ENCODE assay signal across 27 cellular contexts in genomic region chr10:504806-505205, GRCh38.
"Had no signal": no experiment of that assay in that cellular context is flagged by ENCODE, and none has a peak within 500 bp of the region (broad histone marks: within the 10 kb centered on the region; RNA-seq: fewer than 3 reads in every experiment).

No MANE protein-coding gene starts in this region.

- H3K4me2 ChIP-seq: neural progenitor cell had no signal

- H3K4me3 ChIP-seq: esophagus squamous epithelium, lower lobe of right lung, neural progenitor cell, psoas muscle, skin epidermis, stomach, thyroid gland, uterus had no signal

- H3K36me3 ChIP-seq: lower lobe of right lung, neural progenitor cell, thyroid gland, uterus had no signal

- H3K9me3 ChIP-seq: esophagus squamous epithelium, lower lobe of right lung, psoas muscle, stomach, thyroid gland, uterus had no signal

- H3K27me3 ChIP-seq: esophagus squamous epithelium, neural progenitor cell, stomach, thyroid gland, uterus had no signal

- H3K9me3 Mint-ChIP-seq: effector memory CD8-positive, alpha-beta T cell; natural killer cell; neural progenitor cell had no signal

- H3K27ac ChIP-seq: esophagus squamous epithelium, lower lobe of right lung, neural progenitor cell, parathyroid adenoma, psoas muscle, skin epidermis, stomach, thyroid gland, uterus had no signal

- H3K4me3 Mint-ChIP-seq: effector memory CD8-positive, alpha-beta T cell; immature natural killer cell; natural killer cell; neural progenitor cell had no signal

- H2AFZ ChIP-seq: neural progenitor cell, parathyroid adenoma had no signal

- H3K36me3 Mint-ChIP-seq: immature natural killer cell, natural killer cell had no signal

- H3K27ac Mint-ChIP-seq: effector memory CD8-positive, alpha-beta T cell; immature natural killer cell; natural killer cell; neural progenitor cell had no signal

- DNase-seq: cerebellar nuclear complex; cortex of kidney; effector memory CD8-positive, alpha-beta T cell; erythroblast; esophagus squamous epithelium; foreskin melanocyte; hypothalamus; immature natural killer cell; islet precursor cell; kidney glomerular epithelial cell; left ventricle myocardium superior; lower lobe of right lung; natural killer cell; stimulated activated CD4-positive, alpha-beta T cell treated with anti-CD3 and anti-CD28 coated beads, Interleukin-1b, Interleukin-23, amount 100 ng/mL, for 48 hours; stimulated activated CD4-positive, alpha-beta T cell treated with anti-CD3 and anti-CD28 coated beads, Interleukin-4, amount 100 ng/mL, for 1 hour; stimulated activated CD8-positive, alpha-beta memory T cell treated with anti-CD3 and anti-CD28 coated beads, Interleukin-4, amount 100 ng/mL, for 48 hours; stimulated activated naive CD4-positive, alpha-beta T cell; stomach; thyroid gland; trophoblast cell had no signal

- H3K4me1 ChIP-seq: parathyroid adenoma, thyroid gland had no signal

- H3K9ac ChIP-seq: neural progenitor cell, parathyroid adenoma had no signal

- ATAC-seq: effector memory CD8-positive, alpha-beta T cell; left colon; left ventricle myocardium superior; lower lobe of right lung; natural killer cell; psoas muscle; right cardiac atrium had no signal
